Comparison of ENCODE assay signal across 8 cellular contexts in the genomic region with DNA sequence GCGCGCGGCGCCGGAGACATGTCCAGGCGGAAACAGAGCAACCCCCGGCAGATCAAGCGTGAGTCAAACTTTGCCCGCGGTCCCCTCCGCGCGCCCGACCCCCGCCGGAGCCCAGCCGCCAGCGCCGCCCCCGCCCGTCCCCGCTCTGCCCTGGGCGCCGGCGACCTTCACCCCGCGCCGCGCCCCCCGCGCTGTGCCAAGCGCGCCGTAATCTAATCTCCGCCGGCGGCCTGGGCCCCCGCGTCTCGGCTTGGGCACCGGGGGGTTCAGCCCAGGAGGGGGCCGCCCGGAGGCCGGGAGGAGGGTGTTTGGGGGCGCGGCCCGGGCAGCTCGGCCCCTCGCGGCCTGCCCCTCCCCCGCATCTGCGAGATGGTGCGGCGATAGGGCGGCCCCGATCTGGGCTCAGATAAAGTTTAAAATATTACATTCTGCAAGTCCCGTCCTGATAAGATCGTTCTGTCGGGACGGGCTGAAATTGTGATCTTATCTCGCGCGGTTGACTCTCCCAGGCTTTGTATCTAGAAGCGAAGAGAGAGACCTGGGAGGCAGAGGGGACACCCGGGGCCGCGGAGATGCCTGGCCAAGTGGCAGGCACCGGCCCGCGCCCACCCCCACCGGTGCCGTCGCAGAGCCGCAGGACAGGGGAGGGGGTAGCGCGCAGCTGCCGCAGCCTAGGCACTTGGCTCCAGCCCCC. TPM values are rescaled to one million over a fixed set of nuclear protein-coding genes. Genes with fewer than 3 reads are reported as not detected.
A peak's percentile ranks its signal among the peaks of the same experiment; 100 is the strongest.
DNase-seq lines count a peak whose midpoint lies in the region; ATAC-seq, FAIRE-seq and TF ChIP-seq lines count a peak whose summit lies in the region.

No MANE protein-coding gene starts in this region.

- H3K9me1 ChIP-seq in keratinocyte (ENCODE audit: control insufficient read depth, extremely low read depth, insufficient read depth, low read length), result no peaks in the 10 kb centered on the region

- peaks cover 27% of the 10 kb centered on the region for H3K79me2 ChIP-seq in keratinocyte (ENCODE audit: control insufficient read depth, insufficient read depth, low read length)

- no peak overlapping the region for H3K27ac Mint-ChIP-seq in activated naive CD4-positive, alpha-beta T cell treated with anti-CD3 and anti-CD28 coated beads, Interleukin-2, amount 50 U/mL, for 24 hours

- DNase-seq in HuH-7.5 (ENCODE audit: low spot score) (peak; percentile 80), keratinocyte (ENCODE audit: low read depth, low spot score) (no peak), NCI-H128 (lab: John Stamatoyannopoulos, UW; ENCODE audit: unreplicated experiment) (no peak), DMS114 treated with DMSO at 0.1 percent for 48 hours (lab: John Stamatoyannopoulos, UW; ENCODE audit: unreplicated experiment) (no peak)
- peak; percentile 27 for DNase-seq in stimulated activated naive CD4-positive, alpha-beta T cell treated with Interleukin-2 at 50 U/mL for 16 hours (lab: John Stamatoyannopoulos, UW)

- dilution Hi-C loops in keratinocyte (cut with MboI; ENCODE audit: extremely low pct_ligation_motif_present, low sequenced_read_pairs), result no loop called here

- no peaks in the 10 kb centered on the region for H3K9me3 Mint-ChIP-seq in activated naive CD4-positive, alpha-beta T cell treated with anti-CD3 and anti-CD28 coated beads, Interleukin-2, amount 50 U/mL, for 24 hours

- peaks cover 25% of the 10 kb centered on the region for H3K4me1 Mint-ChIP-seq in activated naive CD4-positive, alpha-beta T cell treated with anti-CD3 and anti-CD28 coated beads, Interleukin-2, amount 50 U/mL, for 24 hours

- H3K9ac ChIP-seq in keratinocyte (ENCODE audit: control insufficient read depth, extremely low read depth, insufficient read depth, low read length), result peak overlapping the region; percentile 42

- peaks cover 16% of the 10 kb centered on the region for H4K20me1 ChIP-seq in keratinocyte (ENCODE audit: control insufficient read depth, extremely low read depth, insufficient read depth, low read length)

- ATAC-seq in HG02642 (IDR thresholded peaks at IDR 0.05; ENCODE audit: poor library complexity, unreplicated experiment), result no peak

- no peak for FAIRE-seq in keratinocyte (lab: Jason Lieb, UNC)

- peak overlapping the region; percentile 97 for H3K4me2 ChIP-seq in keratinocyte (ENCODE audit: control insufficient read depth, extremely low read depth, insufficient read depth, low read depth, low read length)

- peaks cover 17% of the 10 kb centered on the region for H3K27me3 ChIP-seq in keratinocyte (ENCODE audit: control insufficient read depth, extremely low read depth, insufficient read depth, low read length)

- H3K27ac ChIP-seq in C4-2B (peak overlapping the region; percentile 90), keratinocyte (ENCODE audit: control insufficient read depth, insufficient read depth, low read length) (peak overlapping the region; percentile 14)

- no peak overlapping the region for H2AFZ ChIP-seq in keratinocyte (ENCODE audit: control insufficient read depth, low read length)

- TF ChIP-seq CTCF in C4-2B (conservative IDR thresholded peaks at IDR 0.05) (no peak), keratinocyte (optimal IDR thresholded peaks at IDR 0.05 in 1 of 3, IDR thresholded peaks at IDR 0.05 in 1 of 3, conservative IDR thresholded peaks at IDR 0.05 in 1 of 3; ENCODE audit: extremely low read depth in 1 of 3, insufficient read depth in 2 of 3, low read length in 3 of 3) (no peak)

- H3K36me3 ChIP-seq in keratinocyte (ENCODE audit: control insufficient read depth in 2 of 2, extremely low read depth in 1 of 2, insufficient read depth in 2 of 2, low read length in 2 of 2), result peaks cover 0 to 2% of the 10 kb centered on the region in 2 experiments

- no peaks in the 10 kb centered on the region for H3K27me3 Mint-ChIP-seq in activated naive CD4-positive, alpha-beta T cell treated with anti-CD3 and anti-CD28 coated beads, Interleukin-2, amount 50 U/mL, for 24 hours

- peaks cover 1% of the 10 kb centered on the region for H3K36me3 Mint-ChIP-seq in activated naive CD4-positive, alpha-beta T cell treated with anti-CD3 and anti-CD28 coated beads, Interleukin-2, amount 50 U/mL, for 24 hours

- H3K9me3 ChIP-seq in keratinocyte (ENCODE audit: control insufficient read depth, low read depth, low read length), result no peaks in the 10 kb centered on the region

- H3K4me3 ChIP-seq in keratinocyte (ENCODE audit: control insufficient read depth in 2 of 3, extremely low read depth in 1 of 3, insufficient read depth in 2 of 3, low read depth in 1 of 3, low read length in 3 of 3), result peak overlapping the region; percentile 60 to 79 (median 76)

- peak overlapping the region; percentile 95 for H3K4me3 Mint-ChIP-seq in activated naive CD4-positive, alpha-beta T cell treated with anti-CD3 and anti-CD28 coated beads, Interleukin-2, amount 50 U/mL, for 24 hours

- H3K4me1 ChIP-seq in keratinocyte (ENCODE audit: control insufficient read depth, extremely low read depth, insufficient read depth, low read length), result peaks cover 19% of the 10 kb centered on the region

RNA-seq across cellular contexts. Expression of a gene that starts 0.7 kb away (rescaled TPM):
- 0.42 to 0.56 TPM (median 0.54 TPM) in 3 replicates for polyA plus RNA-seq in keratinocyte
- polyA plus RNA-seq in keratinocyte (2011; ENCODE audit: low read depth), result 1.0 TPM
- polyA plus RNA-seq in keratinocyte (2011; cell fraction: cytosol; rRNA removed), result 0.24 and 1.0 TPM in 2 replicates
- 1.2 and 2.0 TPM in 2 replicates for polyA plus RNA-seq in keratinocyte (2011; cell fraction: nucleus; rRNA removed)
- 0.90 and 3.0 TPM in 2 replicates for polyA plus RNA-seq in keratinocyte (2012; ENCODE audit: low replicate concordance)
- polyA minus RNA-seq in keratinocyte, result 0.46 to 0.92 TPM (median 0.51 TPM) in 3 replicates
- polyA minus RNA-seq in keratinocyte (2011; cell fraction: cytosol; rRNA and poly(A)+ RNA removed), result 6.7 TPM
- 1.7 and 2.3 TPM in 2 replicates for polyA minus RNA-seq in keratinocyte (2011; cell fraction: nucleus; rRNA and poly(A)+ RNA removed)

Comparison
In these comparisons a context has a peak if more than half of its experiments do, and no peak if none do; other contexts are left out.
1. DNase-seq: peak in HuH-7.5 (single experiment) and stimulated activated naive CD4-positive, alpha-beta T cell treated with Interleukin-2 at 50 U/mL for 16 hours (single experiment); none in keratinocyte (single experiment), NCI-H128 (single experiment) and DMS114 treated with DMSO at 0.1 percent for 48 hours (single experiment).